Comparison of ENCODE assay signal across 1 cellular context in genomic region chr4:10173754-10174749, GRCh38.
TF ChIP-seq lines count a peak whose summit lies in the region.

No MANE protein-coding gene starts in this region.

TF ChIP-seq in GM23338, 12 proteins besides CTCF, POLR2A, EP300 and RAD21 (continued from another document):
- TF ChIP-seq REST (IDR thresholded peaks at IDR 0.05; ENCODE audit: unreplicated experiment): no peak
- TF ChIP-seq, protein P1, sequence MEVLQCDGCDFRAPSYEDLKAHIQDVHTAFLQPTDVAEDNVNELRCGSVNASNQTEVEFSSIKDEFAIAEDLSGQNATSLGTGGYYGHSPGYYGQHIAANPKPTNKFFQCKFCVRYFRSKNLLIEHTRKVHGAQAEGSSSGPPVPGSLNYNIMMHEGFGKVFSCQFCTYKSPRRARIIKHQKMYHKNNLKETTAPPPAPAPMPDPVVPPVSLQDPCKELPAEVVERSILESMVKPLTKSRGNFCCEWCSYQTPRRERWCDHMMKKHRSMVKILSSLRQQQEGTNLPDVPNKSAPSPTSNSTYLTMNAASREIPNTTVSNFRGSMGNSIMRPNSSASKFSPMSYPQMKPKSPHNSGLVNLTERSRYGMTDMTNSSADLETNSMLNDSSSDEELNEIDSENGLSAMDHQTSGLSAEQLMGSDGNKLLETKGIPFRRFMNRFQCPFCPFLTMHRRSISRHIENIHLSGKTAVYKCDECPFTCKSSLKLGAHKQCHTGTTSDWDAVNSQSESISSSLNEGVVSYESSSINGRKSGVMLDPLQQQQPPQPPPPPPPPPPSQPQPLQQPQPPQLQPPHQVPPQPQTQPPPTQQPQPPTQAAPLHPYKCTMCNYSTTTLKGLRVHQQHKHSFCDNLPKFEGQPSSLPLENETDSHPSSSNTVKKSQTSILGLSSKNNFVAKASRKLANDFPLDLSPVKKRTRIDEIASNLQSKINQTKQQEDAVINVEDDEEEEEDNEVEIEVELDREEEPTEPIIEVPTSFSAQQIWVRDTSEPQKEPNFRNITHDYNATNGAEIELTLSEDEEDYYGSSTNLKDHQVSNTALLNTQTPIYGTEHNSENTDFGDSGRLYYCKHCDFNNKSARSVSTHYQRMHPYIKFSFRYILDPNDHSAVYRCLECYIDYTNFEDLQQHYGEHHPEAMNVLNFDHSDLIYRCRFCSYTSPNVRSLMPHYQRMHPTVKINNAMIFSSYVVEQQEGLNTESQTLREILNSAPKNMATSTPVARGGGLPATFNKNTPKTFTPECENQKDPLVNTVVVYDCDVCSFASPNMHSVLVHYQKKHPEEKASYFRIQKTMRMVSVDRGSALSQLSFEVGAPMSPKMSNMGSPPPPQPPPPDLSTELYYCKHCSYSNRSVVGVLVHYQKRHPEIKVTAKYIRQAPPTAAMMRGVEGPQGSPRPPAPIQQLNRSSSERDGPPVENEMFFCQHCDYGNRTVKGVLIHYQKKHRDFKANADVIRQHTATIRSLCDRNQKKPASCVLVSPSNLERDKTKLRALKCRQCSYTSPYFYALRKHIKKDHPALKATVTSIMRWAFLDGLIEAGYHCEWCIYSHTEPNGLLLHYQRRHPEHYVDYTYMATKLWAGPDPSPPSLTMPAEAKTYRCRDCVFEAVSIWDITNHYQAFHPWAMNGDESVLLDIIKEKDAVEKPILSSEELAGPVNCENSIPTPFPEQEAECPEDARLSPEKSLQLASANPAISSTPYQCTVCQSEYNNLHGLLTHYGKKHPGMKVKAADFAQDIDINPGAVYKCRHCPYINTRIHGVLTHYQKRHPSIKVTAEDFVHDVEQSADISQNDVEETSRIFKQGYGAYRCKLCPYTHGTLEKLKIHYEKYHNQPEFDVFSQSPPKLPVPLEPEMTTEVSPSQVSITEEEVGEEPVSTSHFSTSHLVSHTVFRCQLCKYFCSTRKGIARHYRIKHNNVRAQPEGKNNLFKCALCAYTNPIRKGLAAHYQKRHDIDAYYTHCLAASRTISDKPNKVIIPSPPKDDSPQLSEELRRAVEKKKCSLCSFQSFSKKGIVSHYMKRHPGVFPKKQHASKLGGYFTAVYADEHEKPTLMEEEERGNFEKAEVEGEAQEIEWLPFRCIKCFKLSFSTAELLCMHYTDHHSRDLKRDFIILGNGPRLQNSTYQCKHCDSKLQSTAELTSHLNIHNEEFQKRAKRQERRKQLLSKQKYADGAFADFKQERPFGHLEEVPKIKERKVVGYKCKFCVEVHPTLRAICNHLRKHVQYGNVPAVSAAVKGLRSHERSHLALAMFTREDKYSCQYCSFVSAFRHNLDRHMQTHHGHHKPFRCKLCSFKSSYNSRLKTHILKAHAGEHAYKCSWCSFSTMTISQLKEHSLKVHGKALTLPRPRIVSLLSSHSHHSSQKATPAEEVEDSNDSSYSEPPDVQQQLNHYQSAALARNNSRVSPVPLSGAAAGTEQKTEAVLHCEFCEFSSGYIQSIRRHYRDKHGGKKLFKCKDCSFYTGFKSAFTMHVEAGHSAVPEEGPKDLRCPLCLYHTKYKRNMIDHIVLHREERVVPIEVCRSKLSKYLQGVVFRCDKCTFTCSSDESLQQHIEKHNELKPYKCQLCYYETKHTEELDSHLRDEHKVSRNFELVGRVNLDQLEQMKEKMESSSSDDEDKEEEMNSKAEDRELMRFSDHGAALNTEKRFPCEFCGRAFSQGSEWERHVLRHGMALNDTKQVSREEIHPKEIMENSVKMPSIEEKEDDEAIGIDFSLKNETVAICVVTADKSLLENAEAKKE (CRISPR knock-in tag; IDR thresholded peaks at IDR 0.05): no peak
- TF ChIP-seq EZH2phosphoT487 (IDR thresholded peaks at IDR 0.05; ENCODE audit: unreplicated experiment): no peak
